In the genomic region with DNA sequence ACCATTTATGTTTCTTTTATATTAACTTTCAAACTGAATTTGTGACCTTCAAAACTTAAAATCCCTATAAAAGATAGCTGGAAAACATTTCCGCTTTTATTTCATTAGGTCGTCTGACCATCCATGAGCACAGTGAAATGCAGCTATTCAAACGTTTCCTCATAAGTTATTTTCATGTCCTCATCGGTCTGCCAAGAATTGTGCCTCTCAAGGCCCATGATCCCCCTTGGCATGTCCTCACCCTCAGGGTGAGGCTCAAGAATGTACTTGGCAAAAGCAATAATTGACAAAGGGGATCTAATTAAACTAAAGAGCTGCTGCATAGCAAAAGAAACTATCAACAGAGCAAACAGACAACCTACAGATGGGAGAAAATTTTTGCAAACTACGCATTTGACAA, we compare ENCODE assay signal across 12 cellular contexts.
"Had no signal": no experiment of that assay in that cellular context is flagged by ENCODE, and none has a peak within 500 bp of the region (broad histone marks: within the 10 kb centered on the region; RNA-seq: fewer than 3 reads in every experiment).

No MANE protein-coding gene starts in this region.

- H3K27ac ChIP-seq: ascending aorta, cardiac muscle cell, epithelial cell of prostate, SJSA1, skin epidermis had no signal

- DNase-seq: activated gamma-delta T cell; activated T-cell treated with anti-CD3 and anti-CD28 coated beads, Interleukin-2, amount 50 U/mL, for 24 hours; effector CD4-positive, alpha-beta T cell; nephron progenitor cell; SW 1271 had no signal

- H3K4me3 ChIP-seq: ascending aorta, cardiac muscle cell, SJSA1, skin epidermis had no signal

- H3K4me1 ChIP-seq: ascending aorta, SJSA1 had no signal

- ATAC-seq: activated CD4-positive, CD25-positive, alpha-beta regulatory T cell treated with anti-CD3 and anti-CD28 coated beads, Interleukin-2, amount 50 U/mL, for 24 hours had no signal

- FAIRE-seq: colon had no signal

- H3K36me3 ChIP-seq: cardiac muscle cell had no signal

- H3K27me3 ChIP-seq: ascending aorta, cardiac muscle cell, SJSA1 had no signal
